14 cellular contexts compared by ENCODE assay signal in genomic region chr10:131742371-131743000, GRCh38.
"Had no signal": no experiment of that assay in that cellular context is flagged by ENCODE, and none has a peak within 500 bp of the region (broad histone marks: within the 10 kb centered on the region; RNA-seq: fewer than 3 reads in every experiment).

No MANE protein-coding gene starts in this region.

- H3K27ac Mint-ChIP-seq: activated CD4-positive, alpha-beta memory T cell treated with anti-CD3 and anti-CD28 coated beads, Interleukin-2, amount 10 ng/mL, durations not matched to agents 7 days and 5 days; activated naive CD4-positive, alpha-beta T cell treated with anti-CD3 and anti-CD28 coated beads, Interleukin-2, amount 50 U/mL, for 24 hours; activated T-helper 17 cell treated with anti-CD3 and anti-CD28 coated beads, Interleukin-2, amount 50 U/mL, for 72 hours; dendritic cell treated with granulocyte-macrophage colony-stimulating factor and Interleukin-4, amounts not matched to agents 40 ng/mL and 50 ng/mL, for 4 days; stimulated activated naive CD8-positive, alpha-beta T cell treated with anti-CD3 and anti-CD28 coated beads, Interleukin-15, Interleukin-2, amounts not matched to agents 100 ng/mL and 50 ng/mL, for 24 hours had no signal

- H3K4me1 ChIP-seq: testis had no signal

- H3K27ac ChIP-seq: hepatocyte, testis, vagina had no signal

- H3K79me2 ChIP-seq: hepatocyte had no signal

- H3K27me3 ChIP-seq: hepatocyte, testis, vagina had no signal

- H3K4me3 Mint-ChIP-seq: activated CD4-positive, alpha-beta memory T cell treated with anti-CD3 and anti-CD28 coated beads, Interleukin-2, amount 10 ng/mL, durations not matched to agents 7 days and 5 days; activated naive CD4-positive, alpha-beta T cell treated with anti-CD3 and anti-CD28 coated beads, Interleukin-2, amount 50 U/mL, for 24 hours; activated T-helper 17 cell treated with anti-CD3 and anti-CD28 coated beads, Interleukin-2, amount 50 U/mL, for 72 hours; brain; dendritic cell treated with granulocyte-macrophage colony-stimulating factor and Interleukin-4, amounts not matched to agents 40 ng/mL and 50 ng/mL, for 4 days; naive thymus-derived CD8-positive, alpha-beta T cell; stimulated activated naive CD8-positive, alpha-beta T cell treated with anti-CD3 and anti-CD28 coated beads, Interleukin-15, Interleukin-2, amounts not matched to agents 100 ng/mL and 50 ng/mL, for 24 hours had no signal

- H3K4me2 ChIP-seq: hepatocyte had no signal

- H3K4me1 Mint-ChIP-seq: activated CD4-positive, alpha-beta memory T cell treated with anti-CD3 and anti-CD28 coated beads, Interleukin-2, amount 10 ng/mL, durations not matched to agents 7 days and 5 days had no signal

- ATAC-seq: activated T-helper 17 cell treated with anti-CD3 and anti-CD28 coated beads, Interleukin-2, amount 50 U/mL, for 72 hours; naive thymus-derived CD8-positive, alpha-beta T cell had no signal

- H2AFZ ChIP-seq: hepatocyte had no signal

- H3K36me3 Mint-ChIP-seq: activated naive CD4-positive, alpha-beta T cell treated with anti-CD3 and anti-CD28 coated beads, Interleukin-2, amount 50 U/mL, for 24 hours; brain had no signal

- H3K27me3 Mint-ChIP-seq: activated CD4-positive, alpha-beta memory T cell treated with anti-CD3 and anti-CD28 coated beads, Interleukin-2, amount 10 ng/mL, durations not matched to agents 7 days and 5 days had no signal

- H3K9me3 ChIP-seq: testis, vagina had no signal

- H3K9me3 Mint-ChIP-seq: activated naive CD4-positive, alpha-beta T cell treated with anti-CD3 and anti-CD28 coated beads, Interleukin-2, amount 50 U/mL, for 24 hours; activated T-helper 17 cell treated with anti-CD3 and anti-CD28 coated beads, Interleukin-2, amount 50 U/mL, for 72 hours; dendritic cell treated with granulocyte-macrophage colony-stimulating factor and Interleukin-4, amounts not matched to agents 40 ng/mL and 50 ng/mL, for 4 days had no signal

- H3K36me3 ChIP-seq: vagina had no signal

- H3K4me3 ChIP-seq: hepatocyte, lung, testis, vagina had no signal

- DNase-seq: activated CD4-positive, alpha-beta memory T cell treated with anti-CD3 and anti-CD28 coated beads, Interleukin-2, amount 10 ng/mL, durations not matched to agents 7 days and 5 days; activated CD4-positive, alpha-beta T cell treated with anti-CD3 and anti-CD28 coated beads for 1 hour; activated CD8-positive, alpha-beta memory T cell treated with anti-CD3 and anti-CD28 coated beads, Interleukin-2, amount 50 U/mL, for 4 hours; stimulated activated CD4-positive, alpha-beta T cell treated with anti-CD3 and anti-CD28 coated beads, Interleukin-2, amount 100 ng/mL, for 48 hours; testis had no signal
